8 cellular contexts compared by ENCODE assay signal in the genomic region with DNA sequence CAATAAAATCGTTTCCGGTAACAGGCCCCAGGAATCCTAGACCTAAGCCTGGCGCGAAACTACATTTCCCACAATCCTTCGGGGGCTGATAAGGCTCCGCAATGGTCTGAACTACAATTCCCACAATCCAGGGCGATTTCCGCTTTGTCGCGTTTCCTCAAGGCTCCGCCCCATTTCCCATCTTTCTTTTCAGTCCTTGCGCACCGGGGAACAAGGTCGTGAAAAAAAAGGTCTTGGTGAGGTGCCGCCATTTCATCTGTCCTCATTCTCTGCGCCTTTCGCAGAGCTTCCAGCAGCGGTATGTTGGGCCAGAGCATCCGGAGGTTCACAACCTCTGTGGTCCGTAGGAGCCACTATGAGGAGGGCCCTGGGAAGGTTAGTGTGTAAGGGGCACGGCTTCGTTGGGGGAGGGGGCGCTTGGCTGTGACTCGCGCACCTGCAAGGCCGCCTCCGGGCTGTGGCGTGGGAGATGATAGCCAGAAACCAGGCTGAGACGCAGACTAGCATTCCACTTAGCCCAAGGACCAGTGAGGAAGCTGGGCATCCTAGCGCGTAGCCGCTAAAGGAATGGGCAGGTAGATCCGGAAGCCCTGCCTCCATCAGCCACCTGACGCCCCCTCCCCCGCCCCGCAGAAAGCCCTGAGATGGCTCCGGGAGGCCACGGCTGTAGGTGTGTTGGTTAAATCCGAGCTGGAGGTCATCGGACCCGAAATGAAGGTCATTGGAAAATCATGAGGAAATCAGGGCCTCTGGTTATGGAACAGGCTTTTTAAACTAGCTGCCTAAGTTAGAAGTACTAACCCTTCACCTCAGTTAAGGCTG. TPM values are rescaled to one million over a fixed set of nuclear protein-coding genes. Genes with fewer than 3 reads are reported as not detected.
A peak's percentile ranks its signal among the peaks of the same experiment; 100 is the strongest.
DNase-seq lines count a peak whose midpoint lies in the region; ATAC-seq and TF ChIP-seq lines count a peak whose summit lies in the region.

COX7C (plus strand) TSS at position 186 of the 822 bp plus-strand sequence; CDS start at position 301, 115 bp downstream.

- no peaks in the 10 kb centered on the region for H3K9me3 ChIP-seq in left lung

- H3K27me3 Mint-ChIP-seq in CD14-positive monocyte (ENCODE audit: low read depth in 3 of 3) = peaks cover 0 to 4% (median 3%) of the 10 kb centered on the region in 3 donors

- H3K4me1 ChIP-seq in left lung = peaks cover 0 to 12% of the 10 kb centered on the region in 2 donors

- intact Hi-C loops in CD14-positive monocyte (cut with micrococcal nuclease) = no loop called here
- intact Hi-C loops in left lung (cut with DNase I) = no loop called here

- TF ChIP-seq CTCF in CD14-positive monocyte (IDR thresholded peaks at IDR 0.05) = no peak
- no peak for TF ChIP-seq CTCF in left lung (IDR thresholded peaks at IDR 0.05)

- peaks cover 0 to 39% of the 10 kb centered on the region in 2 donors for H3K36me3 ChIP-seq in left lung

- H3K27ac Mint-ChIP-seq in CD14-positive monocyte = peak within 1 kb of the TSS; percentile 94 to 99 (median 97)

- no peaks in the 10 kb centered on the region for H3K27me3 ChIP-seq in left lung

- peak within 1 kb of the TSS; percentile 69 to 74 for H3K4me3 ChIP-seq in left lung

- H3K9me3 Mint-ChIP-seq in CD14-positive monocyte = peaks cover 0 to 4% (median 2%) of the 10 kb centered on the region in 7 donors

- DNase-seq in CD14-positive monocyte (ENCODE audit: low spot score) = peak; percentile 84
- DNase-seq in NCI-H82 (lab: John Stamatoyannopoulos, UW) = peak; percentile 98
- peak; percentile 85 to 91 for DNase-seq in activated CD4-positive, alpha-beta T cell treated with anti-CD3 and anti-CD28 coated beads, Interleukin-2, amount 50 U/mL, for 48 hours
- DNase-seq in dermis blood vessel endothelial cell = peak; percentile 97
- peak; percentile 83 to 92 for DNase-seq in left lung
- peak; percentile 79 to 86 for DNase-seq in stimulated activated CD4-positive, alpha-beta T cell treated with anti-CD3 and anti-CD28 coated beads, Interleukin-2, amount 100 ng/mL, for 48 hours

- peak within 1 kb of the TSS; percentile 77 to 81 for H3K27ac ChIP-seq in left lung

- peaks cover 36% of the 10 kb centered on the region in 2 donors for H3K36me3 Mint-ChIP-seq in CD14-positive monocyte

- H3K4me3 Mint-ChIP-seq in CD14-positive monocyte = peak within 1 kb of the TSS; percentile 97 to 99

- peaks cover 13% of the 10 kb centered on the region for H3K4me1 Mint-ChIP-seq in CD14-positive monocyte

- ATAC-seq in GM19397 (IDR thresholded peaks at IDR 0.05; ENCODE audit: unreplicated experiment) (peak; percentile 98), HG03571 (IDR thresholded peaks at IDR 0.05; ENCODE audit: unreplicated experiment) (peak; percentile 98), left lung (peak; percentile 99)

RNA-seq across cellular contexts. Expression of gene COX7C, which starts in this region (rescaled TPM):
- polyA plus RNA-seq in CD14-positive monocyte = 100 to 1,000 TPM; 508 to 575 TPM
- 193 and 443 TPM in 2 replicates for total RNA-seq in dermis blood vessel endothelial cell
- 100 to 1,000 TPM; 399 to 472 TPM for total RNA-seq in left lung

Comparison
In these comparisons a context has a peak if more than half of its experiments do, and no peak if none do; other contexts are left out.
1. Peak in every context shown above with its lines: DNase-seq, ATAC-seq, H3K4me3 ChIP-seq and H3K27ac ChIP-seq.